35 cellular contexts compared by ENCODE assay signal in the genomic region with DNA sequence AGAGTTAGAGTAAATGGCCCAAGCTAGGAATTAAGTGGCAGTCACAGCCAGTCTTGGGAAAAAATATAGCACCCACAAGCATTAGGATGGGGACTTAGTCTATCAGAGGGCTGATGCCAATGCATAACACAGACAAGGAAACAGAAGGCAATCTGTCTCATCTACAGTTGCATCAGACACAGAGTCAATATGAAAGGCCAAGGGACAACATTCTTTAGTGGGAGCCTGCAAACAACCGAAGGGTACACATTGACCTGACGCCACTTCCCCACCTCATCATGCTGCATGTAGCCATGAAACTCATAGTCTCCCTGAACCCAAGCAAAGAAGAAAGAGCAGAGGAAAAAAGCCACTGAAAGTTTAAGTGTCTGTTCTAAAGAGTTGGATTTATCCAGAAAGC.
"Had no signal": no experiment of that assay in that cellular context is flagged by ENCODE, and none has a peak within 500 bp of the region (broad histone marks: within the 10 kb centered on the region; RNA-seq: fewer than 3 reads in every experiment).

No MANE protein-coding gene starts in this region.

- H3K4me1 Mint-ChIP-seq: activated CD4-positive, alpha-beta T cell treated with anti-CD3 and anti-CD28 coated beads for 36 hours; activated CD4-positive, alpha-beta T cell treated with anti-CD3 and anti-CD28 coated beads, Interleukin-2, amount 10 ng/mL, durations not matched to agents 24 days and 14 days; activated CD8-positive, alpha-beta memory T cell treated with anti-CD3 and anti-CD28 coated beads, Interleukin-2, amount 10 ng/mL, durations not matched to agents 7 days and 5 days; activated naive CD4-positive, alpha-beta T cell treated with anti-CD3 and anti-CD28 coated beads, Interleukin-2, amount 50 U/mL, for 24 hours; activated naive CD8-positive, alpha-beta T cell treated with anti-CD3 and anti-CD28 coated beads for 36 hours; activated naive CD8-positive, alpha-beta T cell treated with anti-CD3 and anti-CD28 coated beads, Interleukin-2, amount 50 U/mL, for 24 hours; T-helper 17 cell had no signal

- H3K9me3 Mint-ChIP-seq: activated CD4-positive, alpha-beta T cell treated with anti-CD3 and anti-CD28 coated beads, Interleukin-2, amount 10 ng/mL, durations not matched to agents 24 days and 14 days; activated naive CD4-positive, alpha-beta T cell treated with anti-CD3 and anti-CD28 coated beads, Interleukin-2, amount 50 U/mL, for 24 hours; activated naive CD8-positive, alpha-beta T cell treated with anti-CD3 and anti-CD28 coated beads, Interleukin-2, amount 50 U/mL, for 24 hours; endodermal cell had no signal

- H3K27me3 ChIP-seq: adrenal gland, body of pancreas, cardiac muscle cell, colonic mucosa had no signal

- H3K27ac ChIP-seq: adrenal gland, body of pancreas, cardiac muscle cell, colonic mucosa, WERI-Rb-1 had no signal

- H3K27ac Mint-ChIP-seq: activated CD4-positive, alpha-beta memory T cell treated with anti-CD3 and anti-CD28 coated beads for 36 hours; activated CD4-positive, alpha-beta T cell treated with anti-CD3 and anti-CD28 coated beads for 36 hours; activated CD4-positive, alpha-beta T cell treated with anti-CD3 and anti-CD28 coated beads, Interleukin-2, amount 10 ng/mL, durations not matched to agents 24 days and 14 days; activated CD8-positive, alpha-beta memory T cell treated with anti-CD3 and anti-CD28 coated beads, Interleukin-2, amount 10 ng/mL, durations not matched to agents 7 days and 5 days; activated CD8-positive, alpha-beta T cell treated with anti-CD3 and anti-CD28 coated beads, Interleukin-2, amount 10 ng/mL, durations not matched to agents 7 days and 5 days; activated naive CD4-positive, alpha-beta T cell treated with anti-CD3 and anti-CD28 coated beads for 36 hours; activated naive CD4-positive, alpha-beta T cell treated with anti-CD3 and anti-CD28 coated beads, Interleukin-2, amount 50 U/mL, for 24 hours; activated naive CD8-positive, alpha-beta T cell treated with anti-CD3 and anti-CD28 coated beads for 36 hours; activated naive CD8-positive, alpha-beta T cell treated with anti-CD3 and anti-CD28 coated beads, Interleukin-2, amount 50 U/mL, for 24 hours; activated T-helper 1 cell treated with anti-CD3 and anti-CD28 coated beads, Interleukin-12 subunit alpha, Interleukin-12 subunit beta, Interleukin-2, Interleukin-4 antibody, amounts not matched to agents 30 ng/mL and 10 ng/mL and 1 ng/mL, durations not matched to agents 14 hours and 24 hours and 36 hours; activated T-helper 2 cell treated with anti-CD3 and anti-CD28 coated beads, Interferon-gamma antibody, Interleukin-2, Interleukin-4, amounts not matched to agents 10 μg/mL and 5 μg/mL and 100 μg/mL, durations not matched to agents 14 hours and 24 hours and 36 hours; endodermal cell; T-helper 17 cell; T-helper 2 cell treated with Interferon-gamma antibody and Interleukin-4, amounts not matched to agents 5 μg/mL and 100 μg/mL, for 36 hours had no signal

- H3K9me3 ChIP-seq: adrenal gland, body of pancreas, colonic mucosa had no signal

- H3K4me1 ChIP-seq: adrenal gland, body of pancreas, colonic mucosa had no signal

- DNase-seq: activated CD4-positive, alpha-beta memory T cell treated with anti-CD3 and anti-CD28 coated beads for 36 hours; activated CD4-positive, alpha-beta T cell treated with anti-CD3 and anti-CD28 coated beads for 36 hours; activated CD4-positive, alpha-beta T cell treated with anti-CD3 and anti-CD28 coated beads, Interleukin-2, amount 10 ng/mL, durations not matched to agents 24 days and 14 days; activated CD4-positive, CD25-positive, alpha-beta regulatory T cell; activated CD4-positive, CD25-positive, alpha-beta regulatory T cell treated with anti-CD3 and anti-CD28 coated beads, Interleukin-2, amount 50 U/mL, for 72 hours; activated CD8-positive, alpha-beta memory T cell treated with anti-CD3 and anti-CD28 coated beads, Interleukin-2, amount 10 ng/mL, durations not matched to agents 7 days and 5 days; activated CD8-positive, alpha-beta memory T cell treated with anti-CD3 and anti-CD28 coated beads, Interleukin-2, amount 50 U/mL, for 4 hours; activated CD8-positive, alpha-beta T cell treated with anti-CD3 and anti-CD28 coated beads, Interleukin-2, amount 10 ng/mL, durations not matched to agents 7 days and 5 days; activated effector memory CD4-positive, alpha-beta T cell treated with anti-CD3 and anti-CD28 coated beads, Interleukin-2, amount 50 U/mL, for 16 hours; activated naive CD4-positive, alpha-beta T cell treated with anti-CD3 and anti-CD28 coated beads for 36 hours; activated naive CD8-positive, alpha-beta T cell treated with anti-CD3 and anti-CD28 coated beads for 36 hours; activated naive CD8-positive, alpha-beta T cell treated with anti-CD3 and anti-CD28 coated beads, Interleukin-2, amount 50 U/mL, for 24 hours; activated T-cell treated with anti-CD3 and anti-CD28 coated beads, Interleukin-2, amount 50 U/mL, for 1 hour; activated T-cell treated with anti-CD3 and anti-CD28 coated beads, Interleukin-2, amount 50 U/mL, for 48 hours; adrenal gland; amygdala; aorta; body of pancreas; central memory CD4-positive, alpha-beta T cell; cerebellar nuclear complex; colonic mucosa; effector memory CD4-positive, alpha-beta T cell; endodermal cell; foreskin fibroblast; head of caudate nucleus; T-helper 1 cell; T-helper 17 cell; T1000; WERI-Rb-1 had no signal

- H3K4me3 ChIP-seq: adrenal gland, body of pancreas, cardiac muscle cell, colonic mucosa had no signal

- ATAC-seq: activated CD4-positive, alpha-beta T cell treated with anti-CD3 and anti-CD28 coated beads for 36 hours; activated CD8-positive, alpha-beta memory T cell treated with anti-CD3 and anti-CD28 coated beads, Interleukin-2, amount 10 ng/mL, durations not matched to agents 7 days and 5 days; activated CD8-positive, alpha-beta T cell treated with anti-CD3 and anti-CD28 coated beads, Interleukin-2, amount 10 ng/mL, durations not matched to agents 7 days and 5 days; activated naive CD8-positive, alpha-beta T cell treated with anti-CD3 and anti-CD28 coated beads, Interleukin-2, amount 50 U/mL, for 24 hours; body of pancreas; esophagus mucosa; T-helper 17 cell had no signal

- H3K36me3 ChIP-seq: adrenal gland, cardiac muscle cell, colonic mucosa, WERI-Rb-1 had no signal

- H3K36me3 Mint-ChIP-seq: activated CD4-positive, alpha-beta memory T cell treated with anti-CD3 and anti-CD28 coated beads for 36 hours; activated CD8-positive, alpha-beta memory T cell treated with anti-CD3 and anti-CD28 coated beads, Interleukin-2, amount 10 ng/mL, durations not matched to agents 7 days and 5 days; activated naive CD4-positive, alpha-beta T cell treated with anti-CD3 and anti-CD28 coated beads, Interleukin-2, amount 50 U/mL, for 24 hours; activated naive CD8-positive, alpha-beta T cell treated with anti-CD3 and anti-CD28 coated beads for 36 hours had no signal

- H3K4me3 Mint-ChIP-seq: activated CD4-positive, alpha-beta memory T cell treated with anti-CD3 and anti-CD28 coated beads for 36 hours; activated CD4-positive, alpha-beta T cell treated with anti-CD3 and anti-CD28 coated beads for 36 hours; activated CD4-positive, alpha-beta T cell treated with anti-CD3 and anti-CD28 coated beads, Interleukin-2, amount 10 ng/mL, durations not matched to agents 24 days and 14 days; activated CD8-positive, alpha-beta memory T cell treated with anti-CD3 and anti-CD28 coated beads, Interleukin-2, amount 10 ng/mL, durations not matched to agents 7 days and 5 days; activated CD8-positive, alpha-beta T cell treated with anti-CD3 and anti-CD28 coated beads, Interleukin-2, amount 10 ng/mL, durations not matched to agents 7 days and 5 days; activated naive CD4-positive, alpha-beta T cell treated with anti-CD3 and anti-CD28 coated beads for 36 hours; activated naive CD4-positive, alpha-beta T cell treated with anti-CD3 and anti-CD28 coated beads, Interleukin-2, amount 50 U/mL, for 24 hours; activated naive CD8-positive, alpha-beta T cell treated with anti-CD3 and anti-CD28 coated beads for 36 hours; activated naive CD8-positive, alpha-beta T cell treated with anti-CD3 and anti-CD28 coated beads, Interleukin-2, amount 50 U/mL, for 24 hours; activated T-helper 1 cell treated with anti-CD3 and anti-CD28 coated beads, Interleukin-12 subunit alpha, Interleukin-12 subunit beta, Interleukin-2, Interleukin-4 antibody, amounts not matched to agents 30 ng/mL and 10 ng/mL and 1 ng/mL, durations not matched to agents 14 hours and 24 hours and 36 hours; endodermal cell; T-helper 17 cell; T-helper 2 cell treated with Interferon-gamma antibody and Interleukin-4, amounts not matched to agents 5 μg/mL and 100 μg/mL, for 36 hours had no signal

- H3K27me3 Mint-ChIP-seq: activated CD4-positive, alpha-beta memory T cell treated with anti-CD3 and anti-CD28 coated beads for 36 hours; activated CD4-positive, alpha-beta T cell treated with anti-CD3 and anti-CD28 coated beads for 36 hours; activated CD4-positive, alpha-beta T cell treated with anti-CD3 and anti-CD28 coated beads, Interleukin-2, amount 10 ng/mL, durations not matched to agents 24 days and 14 days; activated CD8-positive, alpha-beta memory T cell treated with anti-CD3 and anti-CD28 coated beads, Interleukin-2, amount 10 ng/mL, durations not matched to agents 7 days and 5 days; activated naive CD4-positive, alpha-beta T cell treated with anti-CD3 and anti-CD28 coated beads, Interleukin-2, amount 50 U/mL, for 24 hours; activated naive CD8-positive, alpha-beta T cell treated with anti-CD3 and anti-CD28 coated beads for 36 hours; activated naive CD8-positive, alpha-beta T cell treated with anti-CD3 and anti-CD28 coated beads, Interleukin-2, amount 50 U/mL, for 24 hours; T-helper 17 cell had no signal
